Comparison of ENCODE assay signal across 16 cellular contexts in the genomic region with DNA sequence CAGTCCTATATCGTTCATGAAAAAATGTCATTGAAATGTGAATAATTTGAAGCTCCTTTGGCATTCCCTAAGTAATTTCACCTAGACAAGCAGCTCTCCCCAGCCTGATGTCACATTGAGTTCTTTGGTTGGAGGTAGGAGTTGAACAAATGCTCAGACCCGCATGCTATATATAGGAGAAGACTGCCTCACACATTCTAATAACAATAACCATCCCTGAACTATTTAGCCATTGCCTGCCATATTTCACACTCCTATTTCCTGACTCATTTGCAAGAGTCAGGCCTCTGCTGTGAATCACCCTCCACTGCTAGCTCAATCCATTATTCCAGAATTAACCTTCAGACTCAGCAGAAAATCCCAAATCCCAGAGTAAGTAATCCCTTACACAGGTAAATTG.
DNase-seq lines count a peak whose midpoint lies in the region; ATAC-seq and TF ChIP-seq lines count a peak whose summit lies in the region.
"Had no signal": no experiment of that assay in that cellular context is flagged by ENCODE, and none has a peak within 500 bp of the region (broad histone marks: within the 10 kb centered on the region; RNA-seq: fewer than 3 reads in every experiment).

No MANE protein-coding gene starts in this region.

- H3K4me1 ChIP-seq in fibroblast of lung (ENCODE audit: control insufficient read depth, extremely low read depth, insufficient read depth, low read length): no peaks in the 10 kb centered on the region
- H3K4me1 ChIP-seq: Caco-2, HAP-1 had no signal

- no peak overlapping the region for H3K9ac ChIP-seq in fibroblast of lung (ENCODE audit: insufficient read depth, low read length)

- H3K4me2 ChIP-seq in fibroblast of lung (ENCODE audit: extremely low read depth, insufficient read depth, low read length): no peak overlapping the region

- H3K27ac ChIP-seq in fibroblast of lung (ENCODE audit: insufficient read depth, low read length): no peak overlapping the region

- no peaks in the 10 kb centered on the region for H3K79me2 ChIP-seq in fibroblast of lung (ENCODE audit: control insufficient read depth, insufficient read depth, low read length)

- no peaks in the 10 kb centered on the region for H4K20me1 ChIP-seq in fibroblast of lung (ENCODE audit: control insufficient read depth, extremely low read depth, insufficient read depth, low read length)

- TF ChIP-seq CTCF in fibroblast of lung (conservative IDR thresholded peaks at IDR 0.05 in 1 of 2, IDR thresholded peaks at IDR 0.05 in 1 of 2; ENCODE audit: low read depth in 1 of 2, low read length in 2 of 2): no peak

- H2AFZ ChIP-seq in fibroblast of lung (ENCODE audit: low read length): no peak overlapping the region

- DNase-seq in ELR (ENCODE audit: low read depth) (peak; percentile 33), RKO (ENCODE audit: low spot score) (peak; percentile 37), fibroblast of lung (ENCODE audit: low read depth in 2 of 2) (peak; percentile 9 to 93), non-pigmented ciliary epithelial cell (ENCODE audit: low read depth) (peak; percentile 52)
- DNase-seq in activated T-cell treated with anti-CD3 and anti-CD28 coated beads, Interleukin-2, amount 50 U/mL, for 1 hour: no peak
- DNase-seq: activated CD4-positive, alpha-beta T cell treated with anti-CD3 and anti-CD28 coated beads, Interleukin-2, amount 50 U/mL, for 1 hour; activated T-cell treated with anti-CD3 and anti-CD28 coated beads, Interleukin-2, amount 50 U/mL, for 24 hours; Caco-2; caudate nucleus; effector memory CD8-positive, alpha-beta T cell had no signal

- no peaks in the 10 kb centered on the region for H3K9me3 ChIP-seq in fibroblast of lung (ENCODE audit: control insufficient read depth, insufficient read depth, low read depth, low read length)

- no peaks in the 10 kb centered on the region for H3K36me3 ChIP-seq in fibroblast of lung (ENCODE audit: control insufficient read depth, insufficient read depth, low read length)
- H3K36me3 ChIP-seq: HAP-1 had no signal

- H3K27me3 ChIP-seq in fibroblast of lung (ENCODE audit: control insufficient read depth, insufficient read depth, low read length): no peaks in the 10 kb centered on the region

- ATAC-seq in HG03521 (IDR thresholded peaks at IDR 0.05; ENCODE audit: unreplicated experiment) (no peak), HG02973 (IDR thresholded peaks at IDR 0.05; ENCODE audit: unreplicated experiment) (no peak), GM19467 (IDR thresholded peaks at IDR 0.05; ENCODE audit: unreplicated experiment) (no peak)
- ATAC-seq: activated naive CD4-positive, alpha-beta T cell treated with anti-CD3 and anti-CD28 coated beads, Interleukin-2, amount 50 U/mL, for 72 hours; effector memory CD8-positive, alpha-beta T cell; right cardiac atrium had no signal

- no peak overlapping the region for H3K4me3 ChIP-seq in fibroblast of lung (replicated peaks in 1 of 4; ENCODE audit: control extremely low read depth in 1 of 4, insufficient read depth in 1 of 4, low read depth in 3 of 4, low read length in 4 of 4)
- H3K4me3 ChIP-seq: HAP-1 had no signal
